21 cellular contexts compared by ENCODE assay signal in genomic region chr1:11906870-11907269, GRCh38. TPM values are rescaled to one million over a fixed set of nuclear protein-coding genes. Genes with fewer than 3 reads are reported as not detected.
DNase-seq lines count a peak whose midpoint lies in the region; ATAC-seq and TF ChIP-seq lines count a peak whose summit lies in the region.
"Had no signal": no experiment of that assay in that cellular context is flagged by ENCODE, and none has a peak within 500 bp of the region (broad histone marks: within the 10 kb centered on the region; RNA-seq: fewer than 3 reads in every experiment).

No MANE protein-coding gene starts in this region.

- no peak for ATAC-seq in Panc1
- no peak for ATAC-seq in HG03469 (IDR thresholded peaks at IDR 0.05; ENCODE audit: unreplicated experiment)

- H3K36me3 ChIP-seq in mammary epithelial cell (ENCODE audit: insufficient read depth, low read length): no peaks in the 10 kb centered on the region
- no peaks in the 10 kb centered on the region for H3K36me3 ChIP-seq in Panc1 (ENCODE audit: control insufficient read depth, insufficient read depth, low read length)
- H3K36me3 ChIP-seq in spleen: no peaks in the 10 kb centered on the region
- H3K36me3 ChIP-seq: adrenal gland, heart left ventricle, right atrium auricular region had no signal

- H3K9me3 ChIP-seq in mammary epithelial cell (replicated peaks; ENCODE audit: insufficient read depth, low read length) (no peaks in the 10 kb centered on the region), Panc1 (ENCODE audit: control insufficient read depth, insufficient read depth, low read depth, low read length) (no peaks in the 10 kb centered on the region), spleen (no peaks in the 10 kb centered on the region)
- H3K9me3 ChIP-seq: adrenal gland, heart left ventricle, right atrium auricular region had no signal

- H4K20me1 ChIP-seq in mammary epithelial cell (ENCODE audit: insufficient read depth, low read length): no peaks in the 10 kb centered on the region

- no peak overlapping the region for H3K4me2 ChIP-seq in mammary epithelial cell (ENCODE audit: insufficient read depth, low read depth, low read length)

- H3K4me1 Mint-ChIP-seq in MCF 10A (ENCODE audit: insufficient read depth, unreplicated experiment) (peaks cover 5% of the 10 kb centered on the region), glutamatergic neuron (ENCODE audit: low read depth, unreplicated experiment) (peaks cover 8% of the 10 kb centered on the region)

- no peak overlapping the region for H3K9ac ChIP-seq in mammary epithelial cell (ENCODE audit: insufficient read depth, low read length)
- H3K9ac ChIP-seq: GM23248 had no signal

- dilution Hi-C loops in mammary epithelial cell (cut with HindIII; ENCODE audit: low sequenced_read_pairs): no loop called here

- H3K27me3 Mint-ChIP-seq in MCF 10A (ENCODE audit: insufficient read depth, unreplicated experiment) (no peaks in the 10 kb centered on the region), glutamatergic neuron (ENCODE audit: unreplicated experiment) (peaks cover 17% of the 10 kb centered on the region)

- no peak for TF ChIP-seq POLR2A in spleen (IDR thresholded peaks at IDR 0.05)

- CTCF ChIA-PET in MCF 10A (lab: Yijun Ruan, JAX) (interaction anchor here (0.6 to 5.2 kb wide), 2 partner anchors 54 to 68 kb away, joined by 3 to 22 read pairs; no protein-coding TSS in a partner anchor), mammary epithelial cell (lab: Charles Lee; ENCODE audit: low non-redundant PET) (no interaction called here), Panc1 (lab: Charles Lee) (no interaction called here)

- H3K36me3 Mint-ChIP-seq in MCF 10A (ENCODE audit: insufficient read depth, unreplicated experiment) (peaks cover 30% of the 10 kb centered on the region), glutamatergic neuron (ENCODE audit: unreplicated experiment) (no peaks in the 10 kb centered on the region)

- TF ChIP-seq CTCF in MCF 10A (IDR thresholded peaks at IDR 0.05; ENCODE audit: unreplicated experiment) (no peak), mammary epithelial cell (conservative IDR thresholded peaks at IDR 0.05 in 1 of 2, IDR thresholded peaks at IDR 0.05 in 1 of 2; ENCODE audit: extremely low read depth in 1 of 2, insufficient read depth in 1 of 2, low read depth in 1 of 2, low read length in 2 of 2) (no peak), Panc1 (IDR thresholded peaks at IDR 0.05) (no peak), glutamatergic neuron (IDR thresholded peaks at IDR 0.05; ENCODE audit: partially characterized antibody, unreplicated experiment) (no peak), spleen (IDR thresholded peaks at IDR 0.05 in 8 of 11, conservative IDR thresholded peaks at IDR 0.05 in 3 of 11) (no peak)

- DNase-seq in MCF 10A (ENCODE audit: unreplicated experiment): no peak
- no peak for DNase-seq in mammary epithelial cell
- DNase-seq in Panc1 (ENCODE audit: low read depth, low spot score): no peak
- DNase-seq in glutamatergic neuron: no peak
- DNase-seq in spleen: peak; percentile 81
- no peak for DNase-seq in OCI-M2 (lab: John Stamatoyannopoulos, UW; ENCODE audit: unreplicated experiment)
- DNase-seq in stimulated activated CD4-positive, alpha-beta T cell treated with anti-CD3 and anti-CD28 coated beads, Interleukin-4, amount 100 ng/mL, for 1 hour: no peak
- DNase-seq: activated CD4-positive, CD25-positive, alpha-beta regulatory T cell treated with anti-CD3 and anti-CD28 coated beads, Interleukin-2, amount 50 U/mL, for 72 hours; cortex of kidney; GM23248; heart left ventricle; T-helper 9 cell had no signal

- no TSS peak for BruUV-seq in MCF 10A (replicated peaks; lab: Mats Ljungman, UMichigan)
- no TSS peak for BruUV-seq in mammary epithelial cell (replicated peaks; lab: Mats Ljungman, UMichigan)
- no TSS peak for BruUV-seq in Panc1 (replicated peaks; lab: Mats Ljungman, UMichigan)

- H3K4me3 Mint-ChIP-seq in MCF 10A (ENCODE audit: unreplicated experiment) (no peak overlapping the region), glutamatergic neuron (ENCODE audit: unreplicated experiment) (no peak overlapping the region)

- H3K4me1 ChIP-seq in mammary epithelial cell (ENCODE audit: insufficient read depth, low read length) (peaks cover 3% of the 10 kb centered on the region), Panc1 (ENCODE audit: control insufficient read depth, insufficient read depth, low read length) (peaks cover 8% of the 10 kb centered on the region; the same call in 1 of the 2 replicates), spleen (peaks cover 0 to 51% (median 14%) of the 10 kb centered on the region in 6 donors)
- H3K4me1 ChIP-seq: adrenal gland, right atrium auricular region had no signal

- no peaks in the 10 kb centered on the region for H3K27me3 ChIP-seq in mammary epithelial cell (ENCODE audit: insufficient read depth, low read length)
- no peaks in the 10 kb centered on the region for H3K27me3 ChIP-seq in Panc1 (ENCODE audit: control insufficient read depth, insufficient read depth, low read length)
- no peaks in the 10 kb centered on the region for H3K27me3 ChIP-seq in spleen (replicated peaks in 1 of 7)
- H3K27me3 ChIP-seq: adrenal gland, heart left ventricle, right atrium auricular region had no signal

- peak overlapping the region; percentile 100 for H3K27ac Mint-ChIP-seq in MCF 10A (ENCODE audit: low read depth, unreplicated experiment)
- H3K27ac Mint-ChIP-seq in glutamatergic neuron (ENCODE audit: unreplicated experiment): peak overlapping the region; percentile 65
- H3K27ac Mint-ChIP-seq: activated T-helper 2 cell treated with anti-CD3 and anti-CD28 coated beads, Interferon-gamma antibody, Interleukin-2, Interleukin-4, amounts not matched to agents 10 μg/mL and 5 μg/mL and 100 μg/mL, durations not matched to agents 14 hours and 24 hours and 36 hours had no signal

- intact Hi-C loops in MCF 10A (cut with micrococcal nuclease): loop anchor here (1.0 to 5.0 kb wide), 2 partner anchors 69 to 300 kb away; no protein-coding TSS in a partner anchor
- intact Hi-C loops in mammary epithelial cell (cut with micrococcal nuclease): loop anchor here (1.0 to 5.0 kb wide), 2 partner anchors 69 to 300 kb away; no protein-coding TSS in a partner anchor
- intact Hi-C loops in Panc1 (cut with micrococcal nuclease; ENCODE audit: unreplicated experiment): no loop called here
- intact Hi-C loops in spleen (cut with DNase I; ENCODE audit: low total_unique reads): no loop called here

- H3K79me2 ChIP-seq in mammary epithelial cell (ENCODE audit: insufficient read depth, low read length): no peaks in the 10 kb centered on the region

- H3K27ac ChIP-seq in mammary epithelial cell (ENCODE audit: insufficient read depth, low read depth, low read length) (no peak overlapping the region), Panc1 (ENCODE audit: low read length) (peak overlapping the region; percentile 99), spleen (no peak overlapping the region)
- H3K27ac ChIP-seq: right atrium auricular region had no signal

- 85% methylated on average over 4 of the region's 10 CpGs for WGBS in mammary epithelial cell (ENCODE audit: low coverage, missing lambda C conversion rate)
- WGBS in spleen, 5 donors: 63 to 76% (median 72%) methylated on average over 10 of the region's 10 CpGs

- H2AFZ ChIP-seq in mammary epithelial cell (ENCODE audit: low read depth, low read length): no peak overlapping the region
- H2AFZ ChIP-seq: GM23248 had no signal

- no peaks in the 10 kb centered on the region for H3K9me3 Mint-ChIP-seq in MCF 10A (ENCODE audit: unreplicated experiment)
- H3K9me3 Mint-ChIP-seq in glutamatergic neuron (ENCODE audit: unreplicated experiment): peaks cover 22% of the 10 kb centered on the region
- H3K9me3 Mint-ChIP-seq: activated T-helper 2 cell treated with anti-CD3 and anti-CD28 coated beads, Interferon-gamma antibody, Interleukin-2, Interleukin-4, amounts not matched to agents 10 μg/mL and 5 μg/mL and 100 μg/mL, durations not matched to agents 14 hours and 24 hours and 36 hours had no signal

- no peak overlapping the region for H3K4me3 ChIP-seq in mammary epithelial cell (replicated peaks in 1 of 3; ENCODE audit: insufficient read depth in 1 of 3, low read depth in 2 of 3, low read length in 3 of 3)
- no peak overlapping the region for H3K4me3 ChIP-seq in Panc1 (ENCODE audit: low read depth in 2 of 2, low read length in 2 of 2)
- H3K4me3 ChIP-seq in spleen: no peak overlapping the region
- H3K4me3 ChIP-seq: adrenal gland, GM23248, heart left ventricle, right atrium auricular region had no signal

- POLR2A ChIA-PET in MCF 10A (lab: Yijun Ruan, JAX) (interaction anchor here (1.2 to 1.9 kb wide), 2 partner anchors 37 to 894 kb away, joined by 4 to 5 read pairs; partner anchors contain the start of gene TARDBP), Panc1 (lab: Charles Lee) (no interaction called here)

- in situ Hi-C loops in mammary epithelial cell (cut with MboI; ENCODE audit: low sequenced_read_pairs in 2 of 2) (no loop called here), Panc1 (cut with HindIII; ENCODE audit: low pct_unique_long_range_greater_than_20kb, low sequenced_read_pairs) (no loop called here)

RNA-seq across cellular contexts. Expression of gene KIAA2013, which starts 19.4 kb away (rescaled TPM):
- total RNA-seq in MCF 10A (2022) (20.4 and 24.3 TPM in 2 replicates), mammary epithelial cell (10 to 100 TPM; 35.1 to 72.3 TPM), Panc1 (2021; ENCODE audit: unreplicated experiment) (72.4 TPM), glutamatergic neuron (ENCODE audit: unreplicated experiment) (35.7 TPM), spleen (10 to 100 TPM; 39.0 to 93.0 (median 45.8) TPM)
- polyA plus RNA-seq in mammary epithelial cell (61.9 TPM), spleen (10 to 100 TPM; 20.7 to 36.2 (median 26.5) TPM)
- polyA minus RNA-seq in mammary epithelial cell: 35.6 TPM
- polyA plus RNA-seq in Panc1 (2012; ENCODE audit: insufficient read length): 111 TPM

RNA-seq across cellular contexts. Expression of gene PLOD1, which starts 27.6 kb away (rescaled TPM):
- total RNA-seq in MCF 10A (2022) (47.2 and 48.2 TPM in 2 replicates), mammary epithelial cell (100 to 1,000 TPM; 107 to 197 TPM), Panc1 (2021; ENCODE audit: unreplicated experiment) (156 TPM), glutamatergic neuron (ENCODE audit: unreplicated experiment) (113 TPM), spleen (10 to 100 TPM; 40.0 to 53.4 (median 46.4) TPM)
- polyA plus RNA-seq in mammary epithelial cell (189 TPM), spleen (10 to 100 TPM; 11.6 to 19.7 (median 14.5) TPM)
- 128 TPM for polyA minus RNA-seq in mammary epithelial cell
- polyA plus RNA-seq in Panc1 (2012; ENCODE audit: insufficient read length): 305 TPM

RNA-seq across cellular contexts. Expression of gene NPPB, which starts 48.1 kb away (rescaled TPM):
- not detected in 2 replicates for total RNA-seq in MCF 10A (2022)
- total RNA-seq in mammary epithelial cell: under 1 TPM in 1 of 2 donors, not detected in 1; 0.17 TPM
- polyA plus RNA-seq in mammary epithelial cell: not detected
- polyA minus RNA-seq in mammary epithelial cell: not detected
- total RNA-seq in Panc1 (2021; ENCODE audit: unreplicated experiment): not detected
- not detected for polyA plus RNA-seq in Panc1 (2012; ENCODE audit: insufficient read length)
- total RNA-seq in glutamatergic neuron (ENCODE audit: unreplicated experiment): not detected
- not detected for total RNA-seq in spleen
- under 1 TPM; 0.38 to 0.80 (median 0.57) TPM for polyA plus RNA-seq in spleen
- total RNA-seq: activated T-helper 2 cell treated with anti-CD3 and anti-CD28 coated beads, Interferon-gamma antibody, Interleukin-2, Interleukin-4, amounts not matched to agents 10 μg/mL and 5 μg/mL and 100 μg/mL, durations not matched to agents 14 hours and 24 hours and 36 hours; adrenal gland; bronchial epithelial cell; GM23248; liver; osteoblast; RPMI7951; temporal lobe had no signal
- polyA plus RNA-seq: GM23248, liver had no signal

RNA-seq across cellular contexts. Expression of gene NPPA, which starts 59.3 kb away (rescaled TPM):
- total RNA-seq in MCF 10A (2022) (not detected in 2 replicates), mammary epithelial cell (not detected), Panc1 (2021; ENCODE audit: unreplicated experiment) (not detected), glutamatergic neuron (ENCODE audit: unreplicated experiment) (not detected), spleen (1 to 10 TPM in 1 of 7 donors, not detected in 6; 2.6 TPM)
- polyA plus RNA-seq in mammary epithelial cell (not detected), spleen (1 to 10 TPM in 1 of 3 donors, under 1 TPM in 2; 0.22 to 2.9 (median 0.24) TPM)
- not detected for polyA minus RNA-seq in mammary epithelial cell
- not detected for polyA plus RNA-seq in Panc1 (2012; ENCODE audit: insufficient read length)
- total RNA-seq: activated T-helper 2 cell treated with anti-CD3 and anti-CD28 coated beads, Interferon-gamma antibody, Interleukin-2, Interleukin-4, amounts not matched to agents 10 μg/mL and 5 μg/mL and 100 μg/mL, durations not matched to agents 14 hours and 24 hours and 36 hours; adrenal gland; bronchial epithelial cell; GM23248; liver; osteoblast; RPMI7951 had no signal
- polyA plus RNA-seq: GM23248 had no signal

Comparison
In these comparisons a context has a peak if more than half of its experiments do, and no peak if none do; other contexts are left out.
1. intact Hi-C loops: an anchor here in MCF 10A (1.0 to 5.0 kb wide) and mammary epithelial cell (1.0 to 5.0 kb wide); none called in Panc1 and spleen.